17 cellular contexts compared by ENCODE assay signal in genomic region chr13:82791035-82791434, GRCh38.
"Had no signal": no experiment of that assay in that cellular context is flagged by ENCODE, and none has a peak within 500 bp of the region (broad histone marks: within the 10 kb centered on the region; RNA-seq: fewer than 3 reads in every experiment).

No MANE protein-coding gene starts in this region.

- DNase-seq: activated CD4-positive, alpha-beta T cell treated with anti-CD3 and anti-CD28 coated beads for 1 hour; activated CD4-positive, alpha-beta T cell treated with anti-CD3 and anti-CD28 coated beads, Interleukin-2, amount 50 U/mL, for 1 hour; activated CD8-positive, alpha-beta T cell treated with anti-CD3 and anti-CD28 coated beads, Interleukin-2, amount 10 ng/mL, durations not matched to agents 7 days and 5 days; activated gamma-delta T cell; activated naive CD4-positive, alpha-beta T cell treated with anti-CD3 and anti-CD28 coated beads, Interleukin-2, amount 50 U/mL, for 16 hours; activated naive CD8-positive, alpha-beta T cell treated with anti-CD3 and anti-CD28 coated beads, Interleukin-2, amount 50 U/mL, for 24 hours; anterior cingulate cortex; body of pancreas; effector memory CD4-positive, alpha-beta T cell; heart right ventricle; left colon; mesenchymal stem cell; nephron progenitor cell; posterior cingulate gyrus; small intestine; stimulated activated CD4-positive, alpha-beta T cell treated with anti-CD3 and anti-CD28 coated beads, Interleukin-2, amount 100 ng/mL, for 24 hours; transverse colon had no signal
